In the genomic region with DNA sequence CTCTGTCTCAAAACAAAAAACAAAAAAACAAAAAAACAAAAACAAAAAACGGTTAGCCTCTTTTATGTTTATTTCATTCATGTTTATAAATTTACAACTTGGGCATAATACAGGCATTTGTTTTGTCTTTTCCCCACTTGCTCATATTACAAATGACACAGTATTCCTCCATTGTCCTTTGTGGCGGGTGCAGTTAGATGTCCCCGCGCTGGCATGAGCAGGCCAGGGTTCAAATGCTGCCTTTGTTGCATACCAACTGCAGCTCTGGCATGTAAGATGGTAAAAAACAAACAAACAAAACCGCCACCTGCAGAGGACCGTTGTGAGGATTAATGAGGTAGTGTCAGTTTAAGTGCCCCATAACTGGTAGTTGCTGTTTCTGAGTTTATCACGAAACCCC, we compare ENCODE assay signal across 13 cellular contexts. TPM values are rescaled to one million over a fixed set of nuclear protein-coding genes. Genes with fewer than 3 reads are reported as not detected.
DNase-seq lines count a peak whose midpoint lies in the region; ATAC-seq and TF ChIP-seq lines count a peak whose summit lies in the region.
"Had no signal": no experiment of that assay in that cellular context is flagged by ENCODE, and none has a peak within 500 bp of the region (broad histone marks: within the 10 kb centered on the region; RNA-seq: fewer than 3 reads in every experiment).

No MANE protein-coding gene starts in this region.

- H3K4me3 ChIP-seq in dorsolateral prefrontal cortex: peak overlapping the region in 4 of 59 donors; percentile 28 to 46 (median 40)
- H3K4me3 ChIP-seq: BLaER1 treated with 17β-estradiol and CSF1 and Interleukin-3, amounts not matched to agents 10 nM and 100 nM had no signal

- no peaks in the 10 kb centered on the region for H3K9me3 Mint-ChIP-seq in activated naive CD4-positive, alpha-beta T cell treated with anti-CD3 and anti-CD28 coated beads, Interleukin-2, amount 50 U/mL, for 72 hours

- H3K27ac Mint-ChIP-seq in activated naive CD4-positive, alpha-beta T cell treated with anti-CD3 and anti-CD28 coated beads, Interleukin-2, amount 50 U/mL, for 72 hours: no peak overlapping the region
- H3K27ac Mint-ChIP-seq: CD4-positive, CD25-positive, alpha-beta regulatory T cell had no signal

- ATAC-seq in GM21447 (IDR thresholded peaks at IDR 0.05; ENCODE audit: unreplicated experiment): no peak
- ATAC-seq in activated naive CD4-positive, alpha-beta T cell treated with anti-CD3 and anti-CD28 coated beads, Interleukin-2, amount 50 U/mL, for 72 hours: no peak

- intact Hi-C loops in dorsolateral prefrontal cortex (cut with DNase I): no loop called here

- peak overlapping the region in 47 of 59 donors; percentile 2 to 91 (median 63) for H3K27ac ChIP-seq in dorsolateral prefrontal cortex
- peak overlapping the region; percentile 68 for H3K27ac ChIP-seq in substantia nigra (ENCODE audit: low read depth, low read length, poor library complexity, severe bottlenecking)
- H3K27ac ChIP-seq: BLaER1 treated with 17β-estradiol and CSF1 and Interleukin-3, amounts not matched to agents 10 nM and 100 nM; GM23248 had no signal

- H3K27me3 ChIP-seq in dorsolateral prefrontal cortex: peaks cover 0 to 14% (median 5%) of the 10 kb centered on the region in 45 donors

- TF ChIP-seq CTCF in dorsolateral prefrontal cortex (IDR thresholded peaks at IDR 0.05 in 54 of 56, conservative IDR thresholded peaks at IDR 0.05 in 2 of 56; ENCODE audit: low read depth in 1 of 56, partially characterized antibody in 56 of 56): no peak

- peaks cover 0 to 7% of the 10 kb centered on the region in 2 donors for H3K36me3 Mint-ChIP-seq in activated naive CD4-positive, alpha-beta T cell treated with anti-CD3 and anti-CD28 coated beads, Interleukin-2, amount 50 U/mL, for 72 hours
- H3K36me3 Mint-ChIP-seq: CD4-positive, CD25-positive, alpha-beta regulatory T cell had no signal

- peak; percentile 25 for DNase-seq in Ammon's horn (ENCODE audit: low spot score)
- DNase-seq in dorsolateral prefrontal cortex: peak in 4 of 10 donors; percentile 41 to 66 (median 46)
- peak; percentile 42 for DNase-seq in medulla oblongata (ENCODE audit: extremely low spot score)
- DNase-seq in substantia nigra (lab: John Stamatoyannopoulos, UW): peak in 30 of 49 donors; percentile 0 to 49 (median 13)
- no peak for DNase-seq in ecto neural progenitor cell (ENCODE audit: low spot score)
- DNase-seq in activated naive CD4-positive, alpha-beta T cell treated with anti-CD3 and anti-CD28 coated beads, Interleukin-2, amount 50 U/mL, for 72 hours (ENCODE audit: low spot score in 2 of 2): no peak
- DNase-seq: 8988T; AML-193; CD4-positive, CD25-positive, alpha-beta regulatory T cell; DMS 273 treated with DMSO at 0.1 percent for 48 hours; GM23248 had no signal

RNA-seq across cellular contexts. Expression of a gene that starts 16.1 kb away (rescaled TPM):
- total RNA-seq in dorsolateral prefrontal cortex: 10 to 100 TPM; 12.5 to 45.8 (median 29.3) TPM
- 10 to 100 TPM; 28.7 to 32.4 TPM for total RNA-seq in activated naive CD4-positive, alpha-beta T cell treated with anti-CD3 and anti-CD28 coated beads, Interleukin-2, amount 50 U/mL, for 72 hours

Comparison
In these comparisons a context has a peak if more than half of its experiments do, and no peak if none do; other contexts are left out.
1. DNase-seq: peak in Ammon's horn (single experiment), medulla oblongata (single experiment) and substantia nigra (30 of 49); none in ecto neural progenitor cell (single experiment) and activated naive CD4-positive, alpha-beta T cell treated with anti-CD3 and anti-CD28 coated beads, Interleukin-2, amount 50 U/mL, for 72 hours (0 of 2).